In the genomic region with DNA sequence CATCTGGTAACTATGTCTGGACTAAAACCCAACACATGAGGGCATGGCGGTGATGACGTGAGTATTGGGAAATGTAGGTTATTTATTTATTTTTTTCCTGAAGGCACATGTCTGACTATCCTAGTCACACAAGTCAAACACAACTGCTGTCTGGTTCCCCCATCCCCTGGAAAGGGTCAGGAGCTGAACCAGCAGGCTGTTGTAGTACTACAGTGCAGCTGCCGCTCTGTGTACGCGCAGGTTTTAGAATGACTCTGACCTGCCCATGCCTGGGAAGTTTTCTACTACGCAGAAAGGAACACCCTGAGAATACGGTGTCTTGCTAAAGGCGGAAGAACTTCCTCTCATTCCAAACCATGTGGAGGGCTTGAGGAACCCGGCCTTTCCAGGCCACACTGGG, we compare ENCODE assay signal across 8 cellular contexts. TPM values are rescaled to one million over a fixed set of nuclear protein-coding genes. Genes with fewer than 3 reads are reported as not detected.
DNase-seq lines count a peak whose midpoint lies in the region; ATAC-seq, FAIRE-seq and TF ChIP-seq lines count a peak whose summit lies in the region.

No MANE protein-coding gene starts in this region.

- TF ChIP-seq CTCF in HCT116 (IDR thresholded peaks at IDR 0.05 in 2 of 3, conservative IDR thresholded peaks at IDR 0.05 in 1 of 3; ENCODE audit: borderline replicate concordance in 1 of 3, insufficient read depth in 1 of 3, low read depth in 2 of 3, low read length in 2 of 3) (no peak), HepG2 (CRISPR knock-in tag; IDR thresholded peaks at IDR 0.05) (no peak)

- in situ Hi-C loops in HepG2 (cut with HindIII; ENCODE audit: extremely low pct_ligation_motif_present, low pct_unique_long_range_greater_than_20kb) = loop anchor here (10.0 kb wide), 1 partner anchor 250 kb away; no protein-coding TSS in a partner anchor

- intact Hi-C loops in HCT116 (cut with micrococcal nuclease) = loop anchor here (10.0 kb wide), 1 partner anchor 250 kb away; no protein-coding TSS in a partner anchor
- intact Hi-C loops in HepG2 (cut with micrococcal nuclease; ENCODE audit: unreplicated experiment) = loop anchor here (10.0 kb wide), 1 partner anchor 90 kb away; no protein-coding TSS in a partner anchor

- H3K27me3 ChIP-seq in HCT116 (ENCODE audit: insufficient read depth, low read length) = no peaks in the 10 kb centered on the region
- peaks cover 0 to 4% of the 10 kb centered on the region in 2 experiments; a peak in 2 of 5 replicates for H3K27me3 ChIP-seq in HepG2 (ENCODE audit: control insufficient read depth in 1 of 2, insufficient read depth in 2 of 2, low read length in 2 of 2)

- ATAC-seq in HCT116 (peak; percentile 14; the same call in 1 of the 2 replicates), HepG2 (peak; percentile 68)

- CTCF ChIA-PET in HCT116 (lab: Charles Lee) = no interaction called here
- CTCF ChIA-PET in HepG2 (lab: Yijun Ruan, JAX; ENCODE audit: low intra/inter-chr PET ratio, low total read pairs) = no interaction called here

- H3K4me1 ChIP-seq in HCT116 (ENCODE audit: control insufficient read depth in 1 of 2, insufficient read depth in 2 of 2, low read length in 2 of 2) = peaks cover 12 to 32% of the 10 kb centered on the region in 2 experiments
- peaks cover 56% of the 10 kb centered on the region for H3K4me1 ChIP-seq in HepG2 (ENCODE audit: insufficient read depth, low read length)

- no TSS peak for BruUV-seq in HCT116 (replicated peaks; lab: Mats Ljungman, UMichigan)
- no TSS peak for BruUV-seq in HepG2 (replicated peaks; lab: Mats Ljungman, UMichigan)

- no peaks in the 10 kb centered on the region for H3K9me3 ChIP-seq in HCT116 (ENCODE audit: control insufficient read depth in 1 of 2, insufficient read depth in 1 of 2, low read depth in 1 of 2, low read length in 2 of 2)
- no peaks in the 10 kb centered on the region for H3K9me3 ChIP-seq in HepG2 (ENCODE audit: low read length)

- TF ChIP-seq EP300 in HepG2 (IDR thresholded peaks at IDR 0.05; ENCODE audit: low read depth in 2 of 2, low read length in 2 of 2) (no peak), HepG2 (CRISPR knock-in tag; IDR thresholded peaks at IDR 0.05; ENCODE audit: borderline replicate concordance) (no peak)

- H3K9me2 ChIP-seq in HCT116 (ENCODE audit: insufficient read depth) = no peaks in the 10 kb centered on the region

- FAIRE-seq in HepG2 (lab: Jason Lieb, UNC) = peak; percentile 51

- H3K4me3 ChIP-seq in HCT116 (replicated peaks in 1 of 2; ENCODE audit: low read depth in 1 of 2, low read length in 2 of 2) = peak overlapping the region; percentile 72 to 82
- peak overlapping the region; percentile 78 to 81 (median 80) for H3K4me3 ChIP-seq in HepG2 (replicated peaks in 1 of 3; ENCODE audit: insufficient read depth in 1 of 3, low read depth in 2 of 3, low read length in 3 of 3)

- peak; percentile 16 to 66 (median 65) for DNase-seq in NCI-H1417 (lab: John Stamatoyannopoulos, UW)
- DNase-seq in NCI-H1417 treated with DMSO at 0.1 percent for 48 hours (lab: John Stamatoyannopoulos, UW) = no peak
- no peak for DNase-seq in HCT116 (ENCODE audit: low read depth, low spot score)
- peak; percentile 79 for DNase-seq in M059J (ENCODE audit: low read depth)
- peak in 3 of 5 experiments; percentile 21 to 58 (median 25) for DNase-seq in T-helper 2 cell
- peak; percentile 31 for DNase-seq in cerebellum (ENCODE audit: low spot score)
- peak; percentile 81 for DNase-seq in HepG2 (ENCODE audit: low spot score)
- peak; percentile 14 for DNase-seq in stimulated activated CD8-positive, alpha-beta memory T cell treated with anti-CD3 and anti-CD28 coated beads, Interleukin-15, amount 100 ng/mL, for 24 hours (ENCODE audit: low read depth)

- H3K9ac ChIP-seq in HCT116 (ENCODE audit: low read length) (peak overlapping the region; percentile 95), HepG2 (ENCODE audit: insufficient read depth, low read depth, low read length) (peak overlapping the region; percentile 96)

- H3K27ac ChIP-seq in HCT116 (ENCODE audit: low read depth, low read length) (peak overlapping the region; percentile 95), HepG2 (ENCODE audit: extremely low read length, insufficient read depth, low read length) (peak overlapping the region; percentile 77)

- peaks cover 10% of the 10 kb centered on the region; the same call in 1 of the 2 replicates for H4K20me1 ChIP-seq in HCT116 (ENCODE audit: insufficient read depth)
- H4K20me1 ChIP-seq in HepG2 (ENCODE audit: insufficient read depth, low read length) = peaks cover 43% of the 10 kb centered on the region

- RAD21 ChIA-PET in HCT116 (lab: Charles Lee; ENCODE audit: low non-redundant PET in 1 of 2, low total read pairs in 2 of 2, uncharacterized antibody in 2 of 2, unreplicated experiment in 2 of 2) = no interaction called here

- POLR2A ChIA-PET in HCT116 (lab: Charles Lee) = no interaction called here
- POLR2A ChIA-PET in HepG2 (lab: Yijun Ruan, JAX) = no interaction called here

- H3K79me2 ChIP-seq in HCT116 (ENCODE audit: insufficient read depth, low read length) (peaks cover 58% of the 10 kb centered on the region), HepG2 (ENCODE audit: insufficient read depth, low read length) (peaks cover 58% of the 10 kb centered on the region)

- TF ChIP-seq RAD21 in HCT116 (IDR thresholded peaks at IDR 0.05; ENCODE audit: low read depth) (no peak), HepG2 (CRISPR knock-in tag; IDR thresholded peaks at IDR 0.05) (no peak)

- WGBS in HepG2 (ENCODE audit: low lambda C conversion rate) = 0% methylated on average over 8 of the region's 9 CpGs

- H3K4me2 ChIP-seq in HCT116 (ENCODE audit: low read length) = peak overlapping the region; percentile 87
- peak overlapping the region; percentile 88 for H3K4me2 ChIP-seq in HepG2 (ENCODE audit: low read depth, low read length)

- no peak for TF ChIP-seq POLR2A in HCT116 (IDR thresholded peaks at IDR 0.05; ENCODE audit: borderline replicate concordance, extremely low read depth, insufficient read depth, insufficient read length)
- TF ChIP-seq POLR2A in HepG2 (IDR thresholded peaks at IDR 0.05; ENCODE audit: insufficient read depth in 1 of 2, low read depth in 2 of 2, low read length in 2 of 2) = peak; percentile 10 to 83; a peak in 2 of 4 replicates

- H3K36me3 ChIP-seq in HCT116 (ENCODE audit: control insufficient read depth in 1 of 2, insufficient read depth in 2 of 2, low read length in 2 of 2) = no peaks in the 10 kb centered on the region; a peak in 1 of 4 replicates
- peaks cover 2 to 13% of the 10 kb centered on the region in 2 experiments; a peak in 2 of 5 replicates for H3K36me3 ChIP-seq in HepG2 (replicated peaks in 1 of 2; ENCODE audit: control insufficient read depth in 1 of 2, insufficient read depth in 2 of 2, low read length in 2 of 2)

- H2AFZ ChIP-seq in HCT116 (ENCODE audit: low read depth, low read length, poor library complexity, severe bottlenecking) (no peak overlapping the region), HepG2 (ENCODE audit: low read length) (no peak overlapping the region)

TF ChIP-seq in HCT116, 20 proteins besides CTCF, POLR2A, EP300 and RAD21 (continues in another document):
- no peak for TF ChIP-seq EZH2 (IDR thresholded peaks at IDR 0.05)
- TF ChIP-seq SIN3A (IDR thresholded peaks at IDR 0.05; ENCODE audit: low read depth) = no peak; the same call in none of the 2 replicates
- TF ChIP-seq JUND (IDR thresholded peaks at IDR 0.05) = no peak

TF ChIP-seq in HepG2, 621 proteins besides CTCF, POLR2A, EP300 and RAD21 (continues in another document):
- TF ChIP-seq SNAPC2 (CRISPR knock-in tag; IDR thresholded peaks at IDR 0.05) = no peak
- TF ChIP-seq ZNF850 (CRISPR knock-in tag; conservative IDR thresholded peaks at IDR 0.05) = no peak
- no peak for TF ChIP-seq SNRNP70 (IDR thresholded peaks at IDR 0.05; ENCODE audit: low read depth, low read length)
- TF ChIP-seq, protein P1, sequence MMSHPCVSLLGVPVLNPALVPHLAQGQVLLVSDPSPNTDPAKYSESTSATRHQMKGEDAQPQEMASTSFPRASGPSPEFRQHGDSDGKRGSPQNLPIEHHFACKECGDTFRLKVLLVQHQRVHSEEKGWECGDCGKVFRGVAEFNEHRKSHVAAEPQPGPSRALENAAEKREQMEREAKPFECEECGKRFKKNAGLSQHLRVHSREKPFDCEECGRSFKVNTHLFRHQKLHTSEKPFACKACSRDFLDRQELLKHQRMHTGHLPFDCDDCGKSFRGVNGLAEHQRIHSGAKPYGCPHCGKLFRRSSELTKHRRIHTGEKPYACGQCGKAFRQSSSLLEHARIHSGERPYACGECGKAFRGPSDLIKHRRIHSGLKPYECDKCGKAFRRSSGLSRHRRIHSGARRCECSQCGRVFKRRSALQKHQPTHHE (CRISPR knock-in tag; IDR thresholded peaks at IDR 0.05; ENCODE audit: borderline replicate concordance) = no peak

RNA-seq across cellular contexts. Expression of gene SLC7A1, which starts 1.2 kb away (rescaled TPM):
- total RNA-seq in HCT116 (2021; ENCODE audit: unreplicated experiment) = 124 TPM
- 56.6 and 59.6 TPM in 2 replicates for polyA plus RNA-seq in HCT116 (2012)
- 9.3 and 15.9 TPM in 2 replicates for total RNA-seq in M059J (2014; rRNA removed; shearing (Covaris generic))
- total RNA-seq in cerebellum = 32.0 TPM
- total RNA-seq in HepG2 (2016; rRNA removed; fragmentation: Illumina TruSeq; extraction: Trizol) = 13.6 and 14.5 TPM in 2 replicates
- 4.3 TPM in 2 replicates for total RNA-seq in HepG2 (2016; cell fraction: cytosol; rRNA removed; fragmentation: Illumina TruSeq; extraction: Trizol; ENCODE audit: low read depth)
- 12.3 and 13.9 TPM in 2 replicates for total RNA-seq in HepG2 (2016; cell fraction: insoluble cytoplasmic fraction; rRNA removed; fragmentation: Illumina TruSeq; extraction: Trizol)
- total RNA-seq in HepG2 (2016; cell fraction: membrane; rRNA removed; fragmentation: Illumina TruSeq; extraction: Trizol) = 9.0 and 9.6 TPM in 2 replicates
- total RNA-seq in HepG2 (2016; cell fraction: nucleus; rRNA removed; fragmentation: Illumina TruSeq; extraction: Trizol) = 26.0 and 29.0 TPM in 2 replicates
- polyA plus RNA-seq in HepG2 (2011; rRNA removed) = 15.3 and 18.3 TPM in 2 replicates
- polyA plus RNA-seq in HepG2 (2011; cell fraction: cytosol; rRNA removed) = 14.5 and 17.8 TPM in 2 replicates
- polyA plus RNA-seq in HepG2 (2011; cell fraction: nucleus; rRNA removed) = 26.3 and 27.8 TPM in 2 replicates
- 34.9 and 52.5 TPM in 2 replicates for polyA plus RNA-seq in HepG2 (2012)
- polyA plus RNA-seq in HepG2 (2016; cell fraction: cytosol; fragmentation: Illumina TruSeq; extraction: Trizol; ENCODE audit: low read depth) = 1.1 TPM in 2 replicates
- polyA plus RNA-seq in HepG2 (2016; cell fraction: insoluble cytoplasmic fraction; fragmentation: Illumina TruSeq; extraction: Trizol; ENCODE audit: low read depth) = 11.0 and 13.3 TPM in 2 replicates
- polyA plus RNA-seq in HepG2 (2016; cell fraction: membrane; fragmentation: Illumina TruSeq; extraction: Trizol; ENCODE audit: low read depth) = 3.7 and 4.0 TPM in 2 replicates
- 27.8 and 29.7 TPM in 2 replicates for polyA plus RNA-seq in HepG2 (2016; cell fraction: nucleus; fragmentation: Illumina TruSeq; extraction: Trizol; ENCODE audit: insufficient read depth, low read depth)
- polyA minus RNA-seq in HepG2 (2011; rRNA and poly(A)+ RNA removed; ENCODE audit: low replicate concordance) = 27.5 and 74.3 TPM in 2 replicates
- polyA minus RNA-seq in HepG2 (2011; cell fraction: cytosol; rRNA and poly(A)+ RNA removed) = 31.5 and 44.6 TPM in 2 replicates
- polyA minus RNA-seq in HepG2 (2011; cell fraction: nucleus; rRNA and poly(A)+ RNA removed) = 44.4 and 45.6 TPM in 2 replicates

Comparison
In these comparisons a context has a peak if more than half of its experiments do, and no peak if none do; other contexts are left out.
1. DNase-seq: peak in NCI-H1417 (3 of 3), M059J (single experiment), T-helper 2 cell (3 of 5), cerebellum (single experiment), HepG2 (single experiment) and stimulated activated CD8-positive, alpha-beta memory T cell treated with anti-CD3 and anti-CD28 coated beads, Interleukin-15, amount 100 ng/mL, for 24 hours (single experiment); none in NCI-H1417 treated with DMSO at 0.1 percent for 48 hours (single experiment) and HCT116 (single experiment).